Comparison of ENCODE assay signal across 25 cellular contexts in the genomic region with DNA sequence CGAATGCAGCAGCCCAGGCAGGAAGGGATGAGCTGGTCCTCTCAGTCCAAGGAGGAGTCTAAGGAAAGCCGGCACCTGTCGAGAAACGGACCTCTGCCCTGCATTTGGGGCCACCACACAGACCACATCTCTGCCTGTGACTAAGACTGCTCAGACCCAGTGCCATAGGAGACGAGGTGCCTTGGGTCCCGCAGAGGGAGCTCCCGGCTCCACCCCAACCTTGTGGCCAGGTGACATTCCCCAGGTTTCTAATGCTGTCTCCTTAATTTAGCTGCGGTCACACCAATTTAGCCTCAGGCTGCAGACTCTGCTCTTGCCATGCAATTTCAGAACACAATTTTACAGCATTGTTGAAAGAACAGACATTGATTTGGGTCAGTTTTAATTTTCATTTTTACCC. TPM values are rescaled to one million over a fixed set of nuclear protein-coding genes. Genes with fewer than 3 reads are reported as not detected.
DNase-seq lines count a peak whose midpoint lies in the region; ATAC-seq and TF ChIP-seq lines count a peak whose summit lies in the region.
"Had no signal": no experiment of that assay in that cellular context is flagged by ENCODE, and none has a peak within 500 bp of the region (broad histone marks: within the 10 kb centered on the region; RNA-seq: fewer than 3 reads in every experiment).

No MANE protein-coding gene starts in this region.

- H4K12ac ChIP-seq in trophoblast cell (ENCODE audit: low read depth, low read length), result no peak overlapping the region

- H3K27ac Mint-ChIP-seq in activated naive CD4-positive, alpha-beta T cell treated with anti-CD3 and anti-CD28 coated beads, Interleukin-2, amount 50 U/mL, for 72 hours, result no peak overlapping the region

- intact Hi-C loops in mammary epithelial cell (cut with micrococcal nuclease) (no loop called here), PC-3 (cut with micrococcal nuclease) (no loop called here)

- no peak overlapping the region for H3K27ac ChIP-seq in mammary epithelial cell (ENCODE audit: insufficient read depth, low read depth, low read length)
- no peak overlapping the region for H3K27ac ChIP-seq in PC-3 (ENCODE audit: low read length)
- H3K27ac ChIP-seq in trophoblast cell (ENCODE audit: low read depth, low read length), result no peak overlapping the region
- H3K27ac ChIP-seq: 22Rv1 had no signal

- H3K4me3 ChIP-seq in mammary epithelial cell (replicated peaks in 1 of 3; ENCODE audit: insufficient read depth in 1 of 3, low read depth in 2 of 3, low read length in 3 of 3) (no peak overlapping the region), PC-3 (ENCODE audit: low read length) (no peak overlapping the region), trophoblast cell (ENCODE audit: low read depth, low read length) (peak overlapping the region; percentile 27)
- H3K4me3 ChIP-seq: K562, MG63 had no signal

- no peak overlapping the region for H2AFZ ChIP-seq in mammary epithelial cell (ENCODE audit: low read depth, low read length)
- no peak overlapping the region for H2AFZ ChIP-seq in PC-3 (ENCODE audit: low read length)
- H2AFZ ChIP-seq in trophoblast cell (ENCODE audit: insufficient read depth, low read length, poor library complexity), result no peak overlapping the region

- TF ChIP-seq CTCF in mammary epithelial cell (conservative IDR thresholded peaks at IDR 0.05 in 1 of 2, IDR thresholded peaks at IDR 0.05 in 1 of 2; ENCODE audit: extremely low read depth in 1 of 2, insufficient read depth in 1 of 2, low read depth in 1 of 2, low read length in 2 of 2) (no peak), PC-3 (conservative IDR thresholded peaks at IDR 0.05; ENCODE audit: low read depth, low read length) (no peak)

- H3F3A ChIP-seq in PC-3 (ENCODE audit: low read length, unreplicated experiment), result no peaks in the 10 kb centered on the region

- H3K9me3 Mint-ChIP-seq in activated naive CD4-positive, alpha-beta T cell treated with anti-CD3 and anti-CD28 coated beads, Interleukin-2, amount 50 U/mL, for 72 hours, result no peaks in the 10 kb centered on the region

- no peak overlapping the region for H3K14ac ChIP-seq in trophoblast cell (ENCODE audit: low read length)

- H3K36me3 ChIP-seq in mammary epithelial cell (ENCODE audit: insufficient read depth, low read length), result no peaks in the 10 kb centered on the region
- H3K36me3 ChIP-seq in PC-3 (ENCODE audit: low read depth, low read length), result no peaks in the 10 kb centered on the region
- H3K36me3 ChIP-seq in trophoblast cell (ENCODE audit: control insufficient read depth in 1 of 2, insufficient read depth in 2 of 2, low read length in 2 of 2), result no peaks in the 10 kb centered on the region
- H3K36me3 ChIP-seq: BE2C, MG63 had no signal

- in situ Hi-C loops in T47D (cut with HindIII; ENCODE audit: low pct_unique_long_range_greater_than_20kb, low sequenced_read_pairs), result no loop called here
- in situ Hi-C loops in mammary epithelial cell (cut with MboI; ENCODE audit: low sequenced_read_pairs in 2 of 2), result no loop called here

- H3K9me3 ChIP-seq in mammary epithelial cell (replicated peaks; ENCODE audit: insufficient read depth, low read length) (no peaks in the 10 kb centered on the region), PC-3 (ENCODE audit: low read length) (no peaks in the 10 kb centered on the region), trophoblast cell (ENCODE audit: insufficient read depth, low read depth, low read length) (no peaks in the 10 kb centered on the region)
- H3K9me3 ChIP-seq: BE2C, MG63, SK-N-SH had no signal

- H3K18ac ChIP-seq in trophoblast cell (ENCODE audit: low read length), result no peak overlapping the region

- no peak overlapping the region for H2BK120ac ChIP-seq in trophoblast cell (ENCODE audit: insufficient read depth, low read length, poor library complexity)

- DNase-seq in T47D (ENCODE audit: low read depth in 1 of 2, low spot score in 1 of 2) (peak; percentile 74 to 81), mammary epithelial cell (no peak), PC-3 (peak; percentile 2), trophoblast cell (no peak), NCI-H2171 (lab: John Stamatoyannopoulos, UW) (no peak)
- no peak for DNase-seq in activated naive CD4-positive, alpha-beta T cell treated with anti-CD3 and anti-CD28 coated beads, Interleukin-2, amount 50 U/mL, for 72 hours (ENCODE audit: low spot score in 2 of 2)
- DNase-seq: BE2C; CD8-positive, alpha-beta memory T cell; DMS 273 treated with DMSO at 0.1 percent for 48 hours; DMS79; EL; GF-D8; MG63; NCI-H2029 treated with DMSO at 0.1 percent for 48 hours; NCI-H226; NCI-H510A; NCI-H69; SK-N-SH had no signal

- H4K20me1 ChIP-seq in mammary epithelial cell (ENCODE audit: insufficient read depth, low read length), result no peaks in the 10 kb centered on the region
- no peaks in the 10 kb centered on the region for H4K20me1 ChIP-seq in PC-3 (ENCODE audit: low read length)

- POLR2A ChIA-PET in PC-3 (lab: Charles Lee; ENCODE audit: unreplicated experiment), result no interaction called here

- H3K36me3 Mint-ChIP-seq in activated naive CD4-positive, alpha-beta T cell treated with anti-CD3 and anti-CD28 coated beads, Interleukin-2, amount 50 U/mL, for 72 hours, result no peaks in the 10 kb centered on the region
- H3K36me3 Mint-ChIP-seq: CD14-positive monocyte; CD8-positive, alpha-beta memory T cell had no signal

- H3K4ac ChIP-seq in trophoblast cell (ENCODE audit: low read depth, low read length), result no peak overlapping the region

- H2BK5ac ChIP-seq in trophoblast cell (ENCODE audit: low read depth, low read length, poor library complexity), result no peak overlapping the region

- H2AK5ac ChIP-seq in trophoblast cell (ENCODE audit: low read length), result no peak overlapping the region

- H3K23ac ChIP-seq in trophoblast cell (ENCODE audit: low read length), result no peak overlapping the region

- H3K79me2 ChIP-seq in mammary epithelial cell (ENCODE audit: insufficient read depth, low read length) (no peaks in the 10 kb centered on the region), PC-3 (ENCODE audit: low read length) (no peaks in the 10 kb centered on the region), trophoblast cell (ENCODE audit: control insufficient read depth, insufficient read depth, low read length, poor library complexity) (no peaks in the 10 kb centered on the region)

- no TSS peak for BruUV-seq in mammary epithelial cell (replicated peaks; lab: Mats Ljungman, UMichigan)
- BruUV-seq in PC-3 (replicated peaks; lab: Mats Ljungman, UMichigan), result no TSS peak

- H3K27me3 ChIP-seq in mammary epithelial cell (ENCODE audit: insufficient read depth, low read length), result no peaks in the 10 kb centered on the region
- peaks cover 26% of the 10 kb centered on the region for H3K27me3 ChIP-seq in PC-3 (ENCODE audit: low read length)
- H3K27me3 ChIP-seq in trophoblast cell (ENCODE audit: insufficient read depth, low read length), result no peaks in the 10 kb centered on the region
- H3K27me3 ChIP-seq: BE2C, MG63 had no signal

- H3K79me1 ChIP-seq in trophoblast cell (ENCODE audit: low read length), result no peaks in the 10 kb centered on the region

- dilution Hi-C loops in mammary epithelial cell (cut with HindIII; ENCODE audit: low sequenced_read_pairs), result no loop called here

- no peaks in the 10 kb centered on the region for H3K9me2 ChIP-seq in PC-3 (replicated peaks; ENCODE audit: low read length)
- H3K9me2 ChIP-seq: SK-N-SH had no signal

- H3K4me1 ChIP-seq in mammary epithelial cell (ENCODE audit: insufficient read depth, low read length) (no peaks in the 10 kb centered on the region), PC-3 (ENCODE audit: insufficient read depth, low read length) (no peaks in the 10 kb centered on the region), trophoblast cell (ENCODE audit: control insufficient read depth in 1 of 2, insufficient read depth in 2 of 2, low read length in 2 of 2) (peaks cover 6% of the 10 kb centered on the region in 2 experiments)

- H4K91ac ChIP-seq in trophoblast cell (ENCODE audit: low read depth, low read length), result no peak overlapping the region

- no peak overlapping the region for H4K8ac ChIP-seq in trophoblast cell (ENCODE audit: low read depth, low read length)

- H3K9ac ChIP-seq in mammary epithelial cell (ENCODE audit: insufficient read depth, low read length) (no peak overlapping the region), PC-3 (ENCODE audit: low read length) (no peak overlapping the region), trophoblast cell (ENCODE audit: low read length) (no peak overlapping the region)
- H3K9ac ChIP-seq: SK-N-SH had no signal

- WGBS in mammary epithelial cell (ENCODE audit: low coverage, missing lambda C conversion rate), result 51% methylated on average over 6 of the region's 8 CpGs
- no CpG with 5 or more reads among the region's 8 CpGs for WGBS in trophoblast cell (ENCODE audit: extremely low coverage, insufficient coverage, insufficient read length)

- H3K4me2 ChIP-seq in mammary epithelial cell (ENCODE audit: insufficient read depth, low read depth, low read length) (no peak overlapping the region), PC-3 (ENCODE audit: low read length) (no peak overlapping the region), trophoblast cell (ENCODE audit: low read length) (no peak overlapping the region)
- H3K4me2 ChIP-seq: SK-N-SH had no signal

- H2BK12ac ChIP-seq in trophoblast cell (ENCODE audit: low read length), result no peak overlapping the region

- CTCF ChIA-PET in mammary epithelial cell (lab: Charles Lee; ENCODE audit: low non-redundant PET) (interaction anchor here (0.7 kb wide), 1 partner anchor 816 kb away, joined by 3 read pairs; no protein-coding TSS in a partner anchor), PC-3 (lab: Charles Lee) (no interaction called here)

- ATAC-seq in PC-3, result no peak
- no peak for ATAC-seq in GM21515 (IDR thresholded peaks at IDR 0.05; ENCODE audit: unreplicated experiment)
- no peak for ATAC-seq in activated naive CD4-positive, alpha-beta T cell treated with anti-CD3 and anti-CD28 coated beads, Interleukin-2, amount 50 U/mL, for 72 hours
- ATAC-seq: HCT116, K562 had no signal

RNA-seq across cellular contexts. Expression of a gene that starts 22.8 kb away (rescaled TPM):
- total RNA-seq in mammary epithelial cell (not detected), PC-3 (2014; rRNA removed) (not detected in 2 replicates)
- not detected for polyA plus RNA-seq in mammary epithelial cell
- polyA minus RNA-seq in mammary epithelial cell, result not detected
- 0.06 and 0.12 TPM in 2 replicates for polyA plus RNA-seq in trophoblast cell (2013)
- not detected for total RNA-seq in activated naive CD4-positive, alpha-beta T cell treated with anti-CD3 and anti-CD28 coated beads, Interleukin-2, amount 50 U/mL, for 72 hours
- total RNA-seq: CD8-positive, alpha-beta memory T cell; K562; LHCN-M2; OCI-LY7 had no signal
- polyA plus RNA-seq: CD14-positive monocyte; CD8-positive, alpha-beta memory T cell; K562; SK-N-SH had no signal

RNA-seq across cellular contexts. Expression of a gene that starts 46.9 kb away (rescaled TPM):
- total RNA-seq in mammary epithelial cell, result not detected
- not detected for polyA plus RNA-seq in mammary epithelial cell
- polyA minus RNA-seq in mammary epithelial cell, result not detected
- total RNA-seq in PC-3 (2014; rRNA removed), result not detected in 2 replicates
- polyA plus RNA-seq in trophoblast cell (2013), result 0.33 and 0.38 TPM in 2 replicates
- total RNA-seq in activated naive CD4-positive, alpha-beta T cell treated with anti-CD3 and anti-CD28 coated beads, Interleukin-2, amount 50 U/mL, for 72 hours, result under 1 TPM in 1 of 2 donors, not detected in 1; 0.33 TPM
- polyA plus RNA-seq: CD14-positive monocyte, K562, SK-N-SH had no signal

Comparison
In these comparisons a context has a peak if more than half of its experiments do, and no peak if none do; other contexts are left out.
1. DNase-seq: peak in T47D (2 of 2) and PC-3 (single experiment); none in mammary epithelial cell (single experiment), trophoblast cell (0 of 2), activated naive CD4-positive, alpha-beta T cell treated with anti-CD3 and anti-CD28 coated beads, Interleukin-2, amount 50 U/mL, for 72 hours (0 of 2) and NCI-H2171 (single experiment).